ENCODE assay signal across 8 cellular contexts in the genomic region with DNA sequence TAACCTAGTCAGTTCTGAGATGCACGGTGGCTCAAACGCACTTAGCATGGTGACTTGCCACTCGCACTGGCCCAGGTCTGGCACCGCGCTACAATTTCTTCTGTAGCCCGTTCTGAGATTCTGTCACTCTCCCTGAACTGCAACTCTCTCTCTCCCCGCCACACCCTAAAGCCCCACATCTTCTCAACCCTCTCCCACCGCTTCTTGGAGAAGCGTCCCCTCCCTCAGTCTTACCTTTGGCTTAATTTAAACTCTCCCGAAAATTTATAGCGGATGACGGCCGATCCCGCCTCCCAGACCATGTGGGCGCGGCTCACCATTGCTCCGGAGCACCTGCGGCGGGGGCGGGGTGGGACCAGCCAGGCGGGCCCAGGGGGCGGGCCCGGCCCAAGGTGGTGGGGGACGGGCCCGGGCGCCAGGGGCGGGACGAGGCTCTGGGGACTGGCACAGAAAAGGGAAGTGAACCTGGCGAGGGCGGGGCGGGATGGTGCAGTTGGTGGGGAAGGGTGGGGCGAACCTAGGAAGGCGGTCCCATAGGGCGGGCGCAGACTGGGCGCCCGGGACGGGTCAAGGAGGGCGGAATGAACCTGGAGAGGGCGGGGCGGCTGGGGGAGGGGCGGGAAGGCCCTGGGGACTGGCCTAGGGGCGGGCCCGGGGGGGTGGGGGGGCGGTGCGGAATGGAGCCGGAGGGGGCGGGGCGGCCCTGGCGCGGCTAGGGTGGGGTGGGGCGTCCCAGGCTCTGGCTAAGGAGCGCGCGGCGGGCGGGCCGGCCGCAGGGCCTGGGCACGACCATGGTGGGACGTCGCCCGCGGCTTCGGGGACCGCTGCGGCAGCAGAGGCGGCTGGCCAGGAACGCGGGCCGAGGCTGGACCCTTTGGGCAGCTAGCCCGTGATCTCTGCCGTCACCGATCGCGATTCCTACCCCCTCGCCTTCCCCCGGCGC. TPM values are rescaled to one million over a fixed set of nuclear protein-coding genes. Genes with fewer than 3 reads are reported as not detected.
DNase-seq lines count a peak whose midpoint lies in the region; ATAC-seq lines count a peak whose summit lies in the region.

A gene (plus strand): TSS at position 730 of the 943 bp plus-strand sequence. CDS start 305 bp downstream, outside the sequence.

- H3K4me3 Mint-ChIP-seq in activated CD4-positive, alpha-beta T cell treated with anti-CD3 and anti-CD28 coated beads, Interleukin-2, amount 10 ng/mL, durations not matched to agents 24 days and 14 days = peak within 1 kb of the TSS; percentile 84

- peak; percentile 39 for DNase-seq in AG20443 (ENCODE audit: low spot score)
- peak; percentile 82 to 87 for DNase-seq in NCI-H524 (lab: John Stamatoyannopoulos, UW)
- peak; percentile 93 for DNase-seq in activated CD4-positive, alpha-beta T cell treated with anti-CD3 and anti-CD28 coated beads, Interleukin-2, amount 10 ng/mL, durations not matched to agents 24 days and 14 days
- peak; percentile 12 for DNase-seq in dermis blood vessel endothelial cell
- peak; percentile 59 for DNase-seq in medulla oblongata (ENCODE audit: extremely low spot score)
- DNase-seq in stimulated activated CD8-positive, alpha-beta memory T cell treated with anti-CD3 and anti-CD28 coated beads, Interleukin-12 subunit alpha, Interleukin-12 subunit beta, amount 100 ng/mL, for 1 hour (ENCODE audit: low read depth) = peak; percentile 72

- H3K27ac Mint-ChIP-seq in activated CD4-positive, alpha-beta T cell treated with anti-CD3 and anti-CD28 coated beads, Interleukin-2, amount 10 ng/mL, durations not matched to agents 24 days and 14 days = no peak within 1 kb of the TSS

- intact Hi-C loops in activated CD4-positive, alpha-beta T cell treated with anti-CD3 and anti-CD28 coated beads, Interleukin-2, amount 10 ng/mL, durations not matched to agents 24 days and 14 days (cut with micrococcal nuclease) = loop anchor here (5.0 kb wide), 2 partner anchors 35 to 375 kb away; a partner anchor contains a TSS

- ATAC-seq in GM19324 (IDR thresholded peaks at IDR 0.05; ENCODE audit: low FRiP score, unreplicated experiment) = peak; percentile 94
- ATAC-seq in HG03442 (IDR thresholded peaks at IDR 0.05; ENCODE audit: unreplicated experiment) = peak; percentile 88

- H3K9me3 Mint-ChIP-seq in activated CD4-positive, alpha-beta T cell treated with anti-CD3 and anti-CD28 coated beads, Interleukin-2, amount 10 ng/mL, durations not matched to agents 24 days and 14 days = no peaks in the 10 kb centered on the region

- H3K4me1 Mint-ChIP-seq in activated CD4-positive, alpha-beta T cell treated with anti-CD3 and anti-CD28 coated beads, Interleukin-2, amount 10 ng/mL, durations not matched to agents 24 days and 14 days = peaks cover 7% of the 10 kb centered on the region

- peaks cover 43% of the 10 kb centered on the region for H3K27me3 Mint-ChIP-seq in activated CD4-positive, alpha-beta T cell treated with anti-CD3 and anti-CD28 coated beads, Interleukin-2, amount 10 ng/mL, durations not matched to agents 24 days and 14 days

- no peaks in the 10 kb centered on the region for H3K36me3 Mint-ChIP-seq in activated CD4-positive, alpha-beta T cell treated with anti-CD3 and anti-CD28 coated beads, Interleukin-2, amount 10 ng/mL, durations not matched to agents 24 days and 14 days (ENCODE audit: low read depth)

RNA-seq across cellular contexts. Expression of the gene that starts here (rescaled TPM):
- total RNA-seq in activated CD4-positive, alpha-beta T cell treated with anti-CD3 and anti-CD28 coated beads, Interleukin-2, amount 10 ng/mL, durations not matched to agents 24 days and 14 days = 1.5 and 1.6 TPM in 2 replicates
- total RNA-seq in dermis blood vessel endothelial cell = 1.2 and 1.4 TPM in 2 replicates

Comparison
In these comparisons a context has a peak if more than half of its experiments do, and no peak if none do; other contexts are left out.
1. Peak in every context shown above with its lines: DNase-seq and ATAC-seq.
2. DNase-seq: peak in every context shown above with its lines; median percentile 93 in activated CD4-positive, alpha-beta T cell treated with anti-CD3 and anti-CD28 coated beads, Interleukin-2, amount 10 ng/mL, durations not matched to agents 24 days and 14 days; 84 in NCI-H524; 72 in stimulated activated CD8-positive, alpha-beta memory T cell treated with anti-CD3 and anti-CD28 coated beads, Interleukin-12 subunit alpha, Interleukin-12 subunit beta, amount 100 ng/mL, for 1 hour; 59 in medulla oblongata; 39 in AG20443; 12 in dermis blood vessel endothelial cell.